In the genomic region with DNA sequence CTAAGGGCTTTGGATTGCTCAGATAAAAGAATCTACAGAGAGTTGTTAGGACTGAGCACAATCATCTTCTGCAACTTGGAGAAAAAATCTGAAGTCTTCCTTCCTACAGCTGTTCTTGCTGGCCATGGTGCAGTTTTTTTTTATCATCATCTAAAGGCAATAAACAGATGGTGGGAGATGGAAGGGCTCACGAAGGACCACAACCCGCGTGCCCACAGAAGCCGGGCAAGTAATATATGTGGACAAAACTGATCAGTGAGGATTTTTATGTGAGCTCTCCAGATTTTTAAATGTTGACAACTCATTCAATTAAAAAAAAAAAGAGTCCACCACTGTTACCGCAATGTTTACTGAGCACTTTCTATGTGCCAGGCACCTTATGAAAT, we compare ENCODE assay signal across 14 cellular contexts. TPM values are rescaled to one million over a fixed set of nuclear protein-coding genes. Genes with fewer than 3 reads are reported as not detected.
DNase-seq lines count a peak whose midpoint lies in the region; ATAC-seq and TF ChIP-seq lines count a peak whose summit lies in the region.
"Had no signal": no experiment of that assay in that cellular context is flagged by ENCODE, and none has a peak within 500 bp of the region (broad histone marks: within the 10 kb centered on the region; RNA-seq: fewer than 3 reads in every experiment).

No MANE protein-coding gene starts in this region.

- H3K27ac ChIP-seq in 22Rv1 (peak overlapping the region; percentile 19; the same call in 1 of the 2 replicates), GM23338 (ENCODE audit: low read depth) (no peak overlapping the region), VCaP (peak overlapping the region; percentile 42; the same call in 1 of the 2 replicates), mesendoderm (ENCODE audit: low read depth, low read length) (peak overlapping the region; percentile 67)
- H3K27ac ChIP-seq: Peyer's patch had no signal

- DNase-seq in GM23338 (ENCODE audit: low spot score) (no peak), mesendoderm (no peak), occipital lobe (lab: John Stamatoyannopoulos, UW) (no peak), hepatic stellate cell (ENCODE audit: low spot score) (no peak), left colon (no peak)
- DNase-seq: DND-41, GF-D8, Peyer's patch had no signal

- H3K23ac ChIP-seq in mesendoderm (ENCODE audit: low read length), result no peak overlapping the region

- no CpG with 5 or more reads among the region's 5 CpGs for WGBS in mesendoderm (ENCODE audit: extremely low coverage, insufficient coverage, low lambda C conversion rate)

- H3K18ac ChIP-seq in mesendoderm (ENCODE audit: low read length), result peak overlapping the region; percentile 70

- H3K4me1 Mint-ChIP-seq in GM23338, result peaks cover 44% of the 10 kb centered on the region

- no peak overlapping the region for H4K5ac ChIP-seq in mesendoderm (ENCODE audit: low read length)

- H2BK15ac ChIP-seq in mesendoderm (replicated peaks; ENCODE audit: low read depth), result peak overlapping the region; percentile 11

- no peaks in the 10 kb centered on the region for H3K79me1 ChIP-seq in mesendoderm (ENCODE audit: low read length)

- H3K27me3 Mint-ChIP-seq in GM23338 (ENCODE audit: insufficient read depth, low read depth, poor library complexity), result no peaks in the 10 kb centered on the region

- H3K4me1 ChIP-seq in GM23338 (ENCODE audit: insufficient read depth) (peaks cover 23% of the 10 kb centered on the region), mesendoderm (ENCODE audit: control insufficient read depth, low read depth, low read length) (peaks cover 8% of the 10 kb centered on the region)
- H3K4me1 ChIP-seq: Peyer's patch had no signal

- H3K36me3 ChIP-seq in GM23338 (ENCODE audit: insufficient read depth), result no peaks in the 10 kb centered on the region
- H3K36me3 ChIP-seq in mesendoderm (ENCODE audit: control insufficient read depth, insufficient read depth, low read length), result no peaks in the 10 kb centered on the region
- H3K36me3 ChIP-seq: BE2C, MG63, Peyer's patch had no signal

- H3K4me3 ChIP-seq in GM23338 (no peak overlapping the region), mesendoderm (ENCODE audit: low read length) (no peak overlapping the region)
- H3K4me3 ChIP-seq: MG63, Peyer's patch had no signal

- H3K4ac ChIP-seq in mesendoderm (ENCODE audit: low read depth, low read length), result peak overlapping the region; percentile 59

- peak overlapping the region; percentile 66 for H3K56ac ChIP-seq in mesendoderm (ENCODE audit: low read length)

- no peaks in the 10 kb centered on the region for H3K36me3 Mint-ChIP-seq in GM23338 (ENCODE audit: low read depth)
- H3K36me3 Mint-ChIP-seq: CD8-positive, alpha-beta T cell had no signal

- H3K9me2 ChIP-seq in GM23338 (ENCODE audit: insufficient read depth), result no peaks in the 10 kb centered on the region

- peak overlapping the region; percentile 42; the same call in 1 of the 2 replicates for H3K27ac Mint-ChIP-seq in GM23338
- H3K27ac Mint-ChIP-seq: CD8-positive, alpha-beta T cell had no signal

- no peak overlapping the region for H2AK5ac ChIP-seq in mesendoderm (ENCODE audit: low read length)

- H4K20me1 ChIP-seq in GM23338 (replicated peaks; ENCODE audit: insufficient read depth), result no peaks in the 10 kb centered on the region

- TF ChIP-seq CTCF in 22Rv1 (IDR thresholded peaks at IDR 0.05), result no peak
- no peak for TF ChIP-seq CTCF in GM23338 (conservative IDR thresholded peaks at IDR 0.05; ENCODE audit: low read depth in 2 of 2)
- no peak for TF ChIP-seq CTCF in VCaP (conservative IDR thresholded peaks at IDR 0.05)

- peak overlapping the region; percentile 76 for H2BK5ac ChIP-seq in mesendoderm (ENCODE audit: low read length)

- no peaks in the 10 kb centered on the region for H3K79me2 ChIP-seq in GM23338 (replicated peaks; ENCODE audit: insufficient read depth)
- no peaks in the 10 kb centered on the region for H3K79me2 ChIP-seq in mesendoderm (ENCODE audit: control insufficient read depth, insufficient read depth, low read length)

- intact Hi-C loops in left colon (cut with DNase I, micrococcal nuclease), result loop anchor here (2.0 to 10.0 kb wide), 3 partner anchors 309 to 492 kb away; a partner anchor contains a TSS

- no peak overlapping the region for H2AFZ ChIP-seq in GM23338

- H3K9me3 Mint-ChIP-seq in GM23338, result no peaks in the 10 kb centered on the region
- H3K9me3 Mint-ChIP-seq: CD8-positive, alpha-beta T cell had no signal

- H4K8ac ChIP-seq in mesendoderm (ENCODE audit: low read depth, low read length), result no peak overlapping the region

- no peak for ATAC-seq in GM23338
- no peak for ATAC-seq in HG03439 (IDR thresholded peaks at IDR 0.05; ENCODE audit: unreplicated experiment)
- ATAC-seq in left colon, result no peak

- 0 out of 2 replicates have a peak, but pooled peaks cover 4% of the 10 kb centered on the region for H3F3A ChIP-seq in GM23338 (replicated peaks; ENCODE audit: low read depth)

- H2BK120ac ChIP-seq in mesendoderm (ENCODE audit: low read depth, low read length), result peak overlapping the region; percentile 78

- H3K27me3 ChIP-seq in GM23338 (ENCODE audit: insufficient read depth) (no peaks in the 10 kb centered on the region), mesendoderm (ENCODE audit: insufficient read depth, low read length, poor library complexity) (no peaks in the 10 kb centered on the region)
- H3K27me3 ChIP-seq: BE2C, MG63, Peyer's patch had no signal

- no peak overlapping the region for H3K4me3 Mint-ChIP-seq in GM23338
- H3K4me3 Mint-ChIP-seq: CD8-positive, alpha-beta T cell had no signal

- peak overlapping the region; percentile 17 for H3K9ac ChIP-seq in mesendoderm (ENCODE audit: low read length)

- peak overlapping the region; percentile 18; the same call in 1 of the 2 replicates for H3K4me2 ChIP-seq in GM23338
- H3K4me2 ChIP-seq in mesendoderm (ENCODE audit: low read length), result no peak overlapping the region

TF ChIP-seq in GM23338, 12 proteins besides CTCF, POLR2A, EP300 and RAD21 (continues in another document):
- TF ChIP-seq JUNB (IDR thresholded peaks at IDR 0.05; ENCODE audit: unreplicated experiment) (no peak), EZH2phosphoT487 (IDR thresholded peaks at IDR 0.05; ENCODE audit: unreplicated experiment) (no peak), POLR2AphosphoS5 (IDR thresholded peaks at IDR 0.05; ENCODE audit: low read depth) (no peak), ZNF114 (CRISPR knock-in tag; IDR thresholded peaks at IDR 0.05) (no peak)
- TF ChIP-seq, protein P1, sequence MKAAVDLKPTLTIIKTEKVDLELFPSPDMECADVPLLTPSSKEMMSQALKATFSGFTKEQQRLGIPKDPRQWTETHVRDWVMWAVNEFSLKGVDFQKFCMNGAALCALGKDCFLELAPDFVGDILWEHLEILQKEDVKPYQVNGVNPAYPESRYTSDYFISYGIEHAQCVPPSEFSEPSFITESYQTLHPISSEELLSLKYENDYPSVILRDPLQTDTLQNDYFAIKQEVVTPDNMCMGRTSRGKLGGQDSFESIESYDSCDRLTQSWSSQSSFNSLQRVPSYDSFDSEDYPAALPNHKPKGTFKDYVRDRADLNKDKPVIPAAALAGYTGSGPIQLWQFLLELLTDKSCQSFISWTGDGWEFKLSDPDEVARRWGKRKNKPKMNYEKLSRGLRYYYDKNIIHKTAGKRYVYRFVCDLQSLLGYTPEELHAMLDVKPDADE (IDR thresholded peaks at IDR 0.05), result no peak

RNA-seq across cellular contexts. Expression of a gene that starts 55.9 kb away (rescaled TPM):
- 94.4 and 104 TPM in 2 replicates for total RNA-seq in GM23338 (2014; rRNA removed; shearing (Covaris generic))
- 27.2 and 40.3 TPM in 2 replicates for polyA plus RNA-seq in GM23338 (2016; fragmentation: Nextera tagmentation; extraction: Ambion mirVana)
- polyA plus RNA-seq in mesendoderm (2013, experiment 1 of 2), result 42.3 TPM
- polyA plus RNA-seq in mesendoderm (2013, experiment 2 of 2), result 46.2 TPM
- total RNA-seq in occipital lobe (130 TPM), left colon (10 to 100 TPM; 42.9 to 51.7 TPM)
